ENCODE assay signal across 16 cellular contexts in genomic region chr5:3142261-3143027, GRCh38.
"Had no signal": no experiment of that assay in that cellular context is flagged by ENCODE, and none has a peak within 500 bp of the region (broad histone marks: within the 10 kb centered on the region; RNA-seq: fewer than 3 reads in every experiment).

No MANE protein-coding gene starts in this region.

- H3K36me3 Mint-ChIP-seq: stimulated activated memory B cell treated with anti-CD40 and anti-IgM and Interleukin-4, amounts not matched to agents 10 μg/mL and 1 μg/mL and 100 μg/mL, for 72 hours had no signal

- H3K4me1 Mint-ChIP-seq: nephron; stimulated activated memory B cell treated with anti-CD40 and anti-IgM and Interleukin-4, amounts not matched to agents 10 μg/mL and 1 μg/mL and 100 μg/mL, for 72 hours had no signal

- DNase-seq: dermis blood vessel endothelial cell; foreskin melanocyte; left colon; left ventricle myocardium superior; mesenchymal stem cell; midbrain; spleen; stimulated activated CD4-positive, alpha-beta T cell treated with anti-CD3 and anti-CD28 coated beads, Interleukin-15, amount 100 ng/mL, for 24 hours; stimulated activated CD4-positive, alpha-beta T cell treated with anti-CD3 and anti-CD28 coated beads, Interleukin-1b, Interleukin-23, amount 100 ng/mL, for 48 hours; stimulated activated CD4-positive, alpha-beta T cell treated with anti-CD3 and anti-CD28 coated beads, Interleukin-4, amount 100 ng/mL, for 24 hours; tibial artery; uterus had no signal

- ATAC-seq: left colon; left ventricle myocardium superior; sciatic nerve; stimulated activated memory B cell treated with anti-CD40 and anti-IgM and Interleukin-4, amounts not matched to agents 10 μg/mL and 1 μg/mL and 100 μg/mL, for 72 hours had no signal

- H3K27ac Mint-ChIP-seq: nephron; stimulated activated memory B cell treated with anti-CD40 and anti-IgM and Interleukin-4, amounts not matched to agents 10 μg/mL and 1 μg/mL and 100 μg/mL, for 72 hours; stimulated activated naive CD8-positive, alpha-beta T cell treated with anti-CD3 and anti-CD28 coated beads, Interleukin-15, Interleukin-2, amounts not matched to agents 100 ng/mL and 50 ng/mL, for 24 hours had no signal

- H3K4me3 Mint-ChIP-seq: nephron; stimulated activated memory B cell treated with anti-CD40 and anti-IgM and Interleukin-4, amounts not matched to agents 10 μg/mL and 1 μg/mL and 100 μg/mL, for 72 hours; stimulated activated naive CD8-positive, alpha-beta T cell treated with anti-CD3 and anti-CD28 coated beads, Interleukin-15, Interleukin-2, amounts not matched to agents 100 ng/mL and 50 ng/mL, for 24 hours had no signal

- H3K27me3 Mint-ChIP-seq: stimulated activated memory B cell treated with anti-CD40 and anti-IgM and Interleukin-4, amounts not matched to agents 10 μg/mL and 1 μg/mL and 100 μg/mL, for 72 hours; stimulated activated naive CD8-positive, alpha-beta T cell treated with anti-CD3 and anti-CD28 coated beads, Interleukin-15, Interleukin-2, amounts not matched to agents 100 ng/mL and 50 ng/mL, for 24 hours had no signal

- H3K9me3 Mint-ChIP-seq: nephron had no signal
